In genomic region chr3:143644370-143645089, GRCh38 we compare ENCODE assay signal across 8 cellular contexts.
DNase-seq lines count a peak whose midpoint lies in the region; ATAC-seq and TF ChIP-seq lines count a peak whose summit lies in the region.

No MANE protein-coding gene starts in this region.

- no peak overlapping the region for H3K27ac Mint-ChIP-seq in activated CD4-positive, alpha-beta T cell treated with anti-CD3 and anti-CD28 coated beads for 36 hours
- H3K27ac Mint-ChIP-seq in stimulated activated naive B cell treated with anti-CD40 and anti-IgM and Interleukin-4, amounts not matched to agents 10 μg/mL and 1 μg/mL and 100 μg/mL, for 72 hours: no peak overlapping the region

- H3K27me3 ChIP-seq in brain microvascular endothelial cell (replicated peaks): no peaks in the 10 kb centered on the region

- no peaks in the 10 kb centered on the region for H3K36me3 ChIP-seq in brain microvascular endothelial cell (replicated peaks)

- CTCF ChIA-PET in activated CD4-positive, alpha-beta T cell treated with anti-CD3 and anti-CD28 coated beads for 36 hours (lab: Charles Lee): interaction anchor here (0.6 to 1.3 kb wide), 4 partner anchors 29 to 446 kb away, joined by 3 to 4 read pairs (median 3); no protein-coding TSS in a partner anchor

- TF ChIP-seq CTCF in brain microvascular endothelial cell (IDR thresholded peaks at IDR 0.05; ENCODE audit: low read depth, low read length, missing control alignments): peak; percentile 77

- H3K36me3 Mint-ChIP-seq in activated CD4-positive, alpha-beta T cell treated with anti-CD3 and anti-CD28 coated beads for 36 hours (ENCODE audit: low read depth): peaks cover 4% of the 10 kb centered on the region
- H3K36me3 Mint-ChIP-seq in stimulated activated naive B cell treated with anti-CD40 and anti-IgM and Interleukin-4, amounts not matched to agents 10 μg/mL and 1 μg/mL and 100 μg/mL, for 72 hours: peaks cover 2 to 4% of the 10 kb centered on the region in 2 donors

- POLR2A ChIA-PET in activated CD4-positive, alpha-beta T cell treated with anti-CD3 and anti-CD28 coated beads for 36 hours (lab: Charles Lee): interaction anchor here (0.7 kb wide), 1 partner anchor 294 kb away, joined by 8 read pairs; no protein-coding TSS in a partner anchor

- in situ Hi-C loops in brain microvascular endothelial cell (cut with HindIII; ENCODE audit: low pct_ligation_motif_present, low sequenced_read_pairs): no loop called here

- no peaks in the 10 kb centered on the region for H3K27me3 Mint-ChIP-seq in activated CD4-positive, alpha-beta T cell treated with anti-CD3 and anti-CD28 coated beads for 36 hours
- no peaks in the 10 kb centered on the region for H3K27me3 Mint-ChIP-seq in stimulated activated naive B cell treated with anti-CD40 and anti-IgM and Interleukin-4, amounts not matched to agents 10 μg/mL and 1 μg/mL and 100 μg/mL, for 72 hours

- no peak overlapping the region for H3K4me3 Mint-ChIP-seq in activated CD4-positive, alpha-beta T cell treated with anti-CD3 and anti-CD28 coated beads for 36 hours
- no peak overlapping the region for H3K4me3 Mint-ChIP-seq in stimulated activated naive B cell treated with anti-CD40 and anti-IgM and Interleukin-4, amounts not matched to agents 10 μg/mL and 1 μg/mL and 100 μg/mL, for 72 hours

- DNase-seq in activated CD4-positive, alpha-beta T cell treated with anti-CD3 and anti-CD28 coated beads for 36 hours: peak; percentile 45
- no peak for DNase-seq in activated CD4-positive, alpha-beta T cell treated with anti-CD3 and anti-CD28 coated beads, Interleukin-2, amount 50 U/mL, for 4 hours
- peak; percentile 67 to 88 for DNase-seq in NCI-H526 (lab: John Stamatoyannopoulos, UW)
- peak; percentile 83 for DNase-seq in brain microvascular endothelial cell
- DNase-seq in iris pigment epithelial cell (ENCODE audit: low read depth): peak; percentile 86
- peak; percentile 39 for DNase-seq in stimulated activated naive B cell treated with anti-CD40 and anti-IgM and Interleukin-4, amounts not matched to agents 10 μg/mL and 1 μg/mL and 100 μg/mL, for 72 hours

- intact Hi-C loops in activated CD4-positive, alpha-beta T cell treated with anti-CD3 and anti-CD28 coated beads for 36 hours (cut with DNase I, micrococcal nuclease): loop anchor here (1.0 to 10.0 kb wide), 4 partner anchors 210 to 523 kb away; no protein-coding TSS in a partner anchor

- peaks cover 3% of the 10 kb centered on the region for H3K9me3 Mint-ChIP-seq in activated CD4-positive, alpha-beta T cell treated with anti-CD3 and anti-CD28 coated beads for 36 hours (ENCODE audit: low read depth)
- H3K9me3 Mint-ChIP-seq in stimulated activated naive B cell treated with anti-CD40 and anti-IgM and Interleukin-4, amounts not matched to agents 10 μg/mL and 1 μg/mL and 100 μg/mL, for 72 hours: peaks cover 2 to 4% of the 10 kb centered on the region in 2 donors

- no peaks in the 10 kb centered on the region for H3K4me1 Mint-ChIP-seq in activated CD4-positive, alpha-beta T cell treated with anti-CD3 and anti-CD28 coated beads for 36 hours
- H3K4me1 Mint-ChIP-seq in stimulated activated naive B cell treated with anti-CD40 and anti-IgM and Interleukin-4, amounts not matched to agents 10 μg/mL and 1 μg/mL and 100 μg/mL, for 72 hours: peaks cover 4 to 14% of the 10 kb centered on the region in 2 donors

- H3K27ac ChIP-seq in brain microvascular endothelial cell: peak overlapping the region; percentile 54

- ATAC-seq in activated CD4-positive, alpha-beta T cell treated with anti-CD3 and anti-CD28 coated beads for 36 hours: peak; percentile 33
- peak; percentile 59 for ATAC-seq in HG03064 (IDR thresholded peaks at IDR 0.05; ENCODE audit: low read depth, unreplicated experiment)
- peak; percentile 63 to 69 for ATAC-seq in stimulated activated naive B cell treated with anti-CD40 and anti-IgM and Interleukin-4, amounts not matched to agents 10 μg/mL and 1 μg/mL and 100 μg/mL, for 72 hours (replicated peaks)
- no peak for ATAC-seq in HG03521 (IDR thresholded peaks at IDR 0.05; ENCODE audit: unreplicated experiment)

- H3K4me3 ChIP-seq in brain microvascular endothelial cell (ENCODE audit: low read depth, low read length): no peak overlapping the region

Comparison
In these comparisons a context has a peak if more than half of its experiments do, and no peak if none do; other contexts are left out.
1. DNase-seq: peak in activated CD4-positive, alpha-beta T cell treated with anti-CD3 and anti-CD28 coated beads for 36 hours (single experiment), NCI-H526 (2 of 2), brain microvascular endothelial cell (single experiment), iris pigment epithelial cell (single experiment) and stimulated activated naive B cell treated with anti-CD40 and anti-IgM and Interleukin-4, amounts not matched to agents 10 μg/mL and 1 μg/mL and 100 μg/mL, for 72 hours (single experiment); none in activated CD4-positive, alpha-beta T cell treated with anti-CD3 and anti-CD28 coated beads, Interleukin-2, amount 50 U/mL, for 4 hours (0 of 2).